Comparison of ENCODE assay signal across 9 cellular contexts in the genomic region with DNA sequence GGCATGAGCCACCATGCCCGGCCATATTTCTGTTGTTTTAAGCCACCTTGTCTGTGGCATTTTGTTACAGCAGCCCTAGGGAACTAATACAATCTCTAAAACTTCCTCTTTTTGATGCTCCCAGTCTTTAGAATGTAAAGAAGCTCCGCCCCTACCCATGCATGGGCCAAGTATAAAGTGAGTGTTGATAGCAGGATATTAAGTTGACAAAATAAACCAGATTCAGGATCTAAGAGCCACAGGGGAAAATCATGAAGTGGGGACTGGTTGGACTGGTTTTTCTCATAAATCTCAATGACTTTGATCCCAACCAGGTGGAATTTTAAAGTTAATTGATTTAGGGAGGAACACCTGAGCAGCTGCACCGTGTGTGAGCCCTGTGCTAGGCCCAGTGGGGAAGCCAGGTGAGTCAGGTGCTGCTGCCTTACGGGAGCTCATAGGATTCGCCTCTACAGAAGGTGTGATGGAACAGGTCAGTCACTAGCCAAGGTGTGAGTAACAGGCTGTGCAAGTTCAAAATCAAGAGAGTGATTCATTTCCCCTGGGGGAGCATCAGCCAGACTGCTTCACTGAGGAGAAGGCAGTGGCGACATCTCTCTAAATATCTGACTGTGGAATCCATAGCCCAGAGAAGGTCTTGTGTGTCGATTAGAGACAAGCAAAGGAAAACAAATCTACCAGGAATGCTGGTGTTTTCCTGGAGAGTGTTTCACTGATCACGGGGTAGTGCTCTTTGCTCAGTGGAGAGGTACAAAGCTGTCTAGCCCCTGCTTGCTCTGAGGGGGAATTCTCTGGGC. TPM values are rescaled to one million over a fixed set of nuclear protein-coding genes. Genes with fewer than 3 reads are reported as not detected.
DNase-seq lines count a peak whose midpoint lies in the region; ATAC-seq and TF ChIP-seq lines count a peak whose summit lies in the region.
"Had no signal": no experiment of that assay in that cellular context is flagged by ENCODE, and none has a peak within 500 bp of the region (broad histone marks: within the 10 kb centered on the region; RNA-seq: fewer than 3 reads in every experiment).

No MANE protein-coding gene starts in this region.

- TF ChIP-seq CTCF in smooth muscle cell (IDR thresholded peaks at IDR 0.05; ENCODE audit: borderline replicate concordance, insufficient read depth, poor library complexity, severe bottlenecking): no peak

- DNase-seq in SIG-M5 treated with dmso at 0.1 percent for 504 hours (lab: John Stamatoyannopoulos, UW; ENCODE audit: unreplicated experiment): peak; percentile 78
- no peak for DNase-seq in SIG-M5 (lab: John Stamatoyannopoulos, UW)
- peak; percentile 82 for DNase-seq in NCI-H345 treated with DMSO at 0.1 percent for 48 hours (lab: John Stamatoyannopoulos, UW; ENCODE audit: unreplicated experiment)
- DNase-seq in epithelial cell of prostate (ENCODE audit: low read depth, low spot score): peak; percentile 94
- DNase-seq in smooth muscle cell (lab: John Stamatoyannopoulos, UW; ENCODE audit: unreplicated experiment): no peak
- no peak for DNase-seq in substantia nigra (lab: John Stamatoyannopoulos, UW)
- no peak for DNase-seq in amygdala (lab: John Stamatoyannopoulos, UW)
- DNase-seq: SK-N-SH had no signal

- WGBS in smooth muscle cell (ENCODE audit: low lambda C conversion rate): 61% methylated on average over 8 of the region's 8 CpGs

- ATAC-seq in GM18909 (IDR thresholded peaks at IDR 0.05; ENCODE audit: poor library complexity, unreplicated experiment): no peak

- H3K9me3 ChIP-seq in smooth muscle cell (replicated peaks; ENCODE audit: low read depth): no peaks in the 10 kb centered on the region
- H3K9me3 ChIP-seq: SK-N-SH had no signal

- H3K4me2 ChIP-seq in smooth muscle cell: no peak overlapping the region
- H3K4me2 ChIP-seq: SK-N-SH had no signal

- no peak overlapping the region for H2AFZ ChIP-seq in smooth muscle cell (ENCODE audit: low read depth)

- H3K4me3 ChIP-seq in smooth muscle cell: no peak overlapping the region

- peak overlapping the region; percentile 47 for H3K27ac ChIP-seq in epithelial cell of prostate
- H3K27ac ChIP-seq in smooth muscle cell (ENCODE audit: low read depth): peak overlapping the region; percentile 77
- no peak overlapping the region for H3K27ac ChIP-seq in substantia nigra (ENCODE audit: low read depth, low read length, poor library complexity, severe bottlenecking)

- H3K79me2 ChIP-seq in smooth muscle cell (ENCODE audit: low read depth): no peaks in the 10 kb centered on the region

- no peaks in the 10 kb centered on the region for H3F3A ChIP-seq in smooth muscle cell (ENCODE audit: low read depth)

- H3K4me1 ChIP-seq in smooth muscle cell (ENCODE audit: low read depth): peaks cover 14% of the 10 kb centered on the region

- no peaks in the 10 kb centered on the region for H4K20me1 ChIP-seq in smooth muscle cell (ENCODE audit: low read depth)

- H3K9ac ChIP-seq in smooth muscle cell (ENCODE audit: low read depth): no peak overlapping the region
- H3K9ac ChIP-seq: SK-N-SH had no signal

- H3K27me3 ChIP-seq in smooth muscle cell (ENCODE audit: low read depth): no peaks in the 10 kb centered on the region

- no peaks in the 10 kb centered on the region for H3K36me3 ChIP-seq in smooth muscle cell (ENCODE audit: low read depth)

RNA-seq across cellular contexts. Expression of a gene that starts 29.2 kb away (rescaled TPM):
- total RNA-seq in smooth muscle cell: 23.4 and 26.3 TPM in 2 replicates
- 6.6 and 60.1 TPM in 2 replicates for polyA plus RNA-seq in smooth muscle cell

Comparison
In these comparisons a context has a peak if more than half of its experiments do, and no peak if none do; other contexts are left out.
1. DNase-seq: peak in SIG-M5 treated with dmso at 0.1 percent for 504 hours (single experiment), NCI-H345 treated with DMSO at 0.1 percent for 48 hours (single experiment) and epithelial cell of prostate (single experiment); none in SIG-M5 (single experiment), smooth muscle cell (single experiment), substantia nigra (0 of 49) and amygdala (0 of 56).